ENCODE assay signal across 9 cellular contexts in the genomic region with DNA sequence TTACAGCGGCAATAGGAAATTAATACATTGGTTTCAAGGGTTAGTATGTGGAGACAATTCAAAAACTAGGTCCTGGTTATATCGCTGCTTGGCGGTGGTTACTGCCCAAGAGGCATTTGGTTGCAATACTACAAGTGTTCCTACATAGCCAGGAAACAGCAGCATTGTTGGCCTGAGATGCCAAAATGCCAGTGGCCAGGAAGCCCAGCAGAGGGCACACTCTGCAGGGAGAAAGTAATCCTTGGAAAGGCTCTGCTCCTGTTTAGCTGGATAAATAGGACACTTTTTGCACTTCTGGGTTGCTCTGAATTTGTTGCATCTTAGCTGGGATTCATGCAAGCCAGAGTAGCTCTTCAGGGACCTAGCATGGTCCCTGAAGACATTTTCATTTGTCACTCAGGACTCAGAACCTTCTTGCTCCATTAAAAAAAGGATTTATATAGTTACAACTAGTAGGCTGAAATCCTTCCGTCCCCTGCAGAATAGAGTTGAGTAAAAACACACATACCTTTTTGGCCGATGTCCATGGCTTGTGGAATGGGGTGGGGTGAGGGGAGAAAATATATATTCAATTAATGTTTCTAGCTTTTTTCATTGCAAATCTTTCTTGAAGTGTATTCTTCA. TPM values are rescaled to one million over a fixed set of nuclear protein-coding genes. Genes with fewer than 3 reads are reported as not detected.
DNase-seq lines count a peak whose midpoint lies in the region; ATAC-seq and TF ChIP-seq lines count a peak whose summit lies in the region.
"Had no signal": no experiment of that assay in that cellular context is flagged by ENCODE, and none has a peak within 500 bp of the region (broad histone marks: within the 10 kb centered on the region; RNA-seq: fewer than 3 reads in every experiment).

No MANE protein-coding gene starts in this region.

- H2AFZ ChIP-seq in PC-9 = no peak overlapping the region

- intact Hi-C loops in PC-9 (cut with micrococcal nuclease; ENCODE audit: unreplicated experiment) = loop anchor here (1.0 to 10.0 kb wide), 4 partner anchors 56 to 789 kb away; a partner anchor contains a TSS

- H3K4me2 ChIP-seq in PC-9 = no peak overlapping the region

- BruUV-seq in PC-9 (replicated peaks; lab: Mats Ljungman, UMichigan) = no TSS peak

- DNase-seq in D341Med (ENCODE audit: low spot score) = peak; percentile 69
- peak in 1 of 2 experiments; percentile 37 for DNase-seq in HL-60 (ENCODE audit: low read depth in 1 of 2, low spot score in 1 of 2)
- DNase-seq in PC-9 = peak; percentile 52 to 61
- peak; percentile 78 for DNase-seq in epidermal melanocyte (ENCODE audit: insufficient read length, low spot score)
- peak; percentile 58 for DNase-seq in myocyte (ENCODE audit: low read depth)
- DNase-seq in NCI-H1048 (lab: John Stamatoyannopoulos, UW) = no peak
- DNase-seq: naive B cell had no signal

- no peaks in the 10 kb centered on the region for H3K9me3 ChIP-seq in PC-9 (ENCODE audit: insufficient read depth, low read depth)

- H3K9me2 ChIP-seq in PC-9 (ENCODE audit: insufficient read depth) = no peaks in the 10 kb centered on the region

- H3K4me1 ChIP-seq in PC-9 (replicated peaks; ENCODE audit: insufficient read depth) = no peaks in the 10 kb centered on the region

- no peaks in the 10 kb centered on the region for H4K20me1 ChIP-seq in PC-9 (ENCODE audit: insufficient read depth)

- TF ChIP-seq CTCF in HL-60 (IDR thresholded peaks at IDR 0.05; ENCODE audit: insufficient read depth, low read length) (peak; percentile 36), PC-9 (conservative IDR thresholded peaks at IDR 0.05) (peak; percentile 76)

- H3K27me3 ChIP-seq in HL-60 (ENCODE audit: insufficient read depth, poor library complexity, severe bottlenecking) = no peaks in the 10 kb centered on the region
- peaks cover 24% of the 10 kb centered on the region for H3K27me3 ChIP-seq in PC-9 (ENCODE audit: insufficient read depth, low read depth)

- CTCF ChIA-PET in PC-9 (lab: Charles Lee) = interaction anchor here (0.6 to 0.9 kb wide), 3 partner anchors 522 to 1284 kb away, joined by 3 to 4 read pairs (median 3); no protein-coding TSS in a partner anchor

- H3K27ac ChIP-seq in HL-60 (replicated peaks) (no peak overlapping the region), PC-9 (no peak overlapping the region)

- H3K4me3 ChIP-seq in HL-60 (replicated peaks; ENCODE audit: insufficient read depth, low read length) (no peak overlapping the region), PC-9 (no peak overlapping the region)

- H3K79me2 ChIP-seq in PC-9 (ENCODE audit: low read depth) = no peaks in the 10 kb centered on the region

- H3F3A ChIP-seq in PC-9 (ENCODE audit: insufficient read depth, low read depth) = no peaks in the 10 kb centered on the region

- no peak for ATAC-seq in GM18519 (IDR thresholded peaks at IDR 0.05; ENCODE audit: low FRiP score, unreplicated experiment)
- ATAC-seq in HG02571 (IDR thresholded peaks at IDR 0.05; ENCODE audit: unreplicated experiment) = no peak

- POLR2A ChIA-PET in PC-9 (lab: Charles Lee; ENCODE audit: unreplicated experiment) = no interaction called here

- no peaks in the 10 kb centered on the region for H3K36me3 ChIP-seq in PC-9 (ENCODE audit: low read depth)

RNA-seq across cellular contexts. Expression of a gene that starts 8.1 kb away (rescaled TPM):
- not detected in 2 replicates for total RNA-seq in PC-9 (2021)
- not detected in 2 replicates for total RNA-seq in myocyte
- not detected for polyA plus RNA-seq in myocyte (2012)

RNA-seq across cellular contexts. Expression of a gene that starts 8.2 kb away (rescaled TPM):
- total RNA-seq in PC-9 (2021) = 39.1 and 53.6 TPM in 2 replicates
- total RNA-seq in myocyte = 18.7 and 21.8 TPM in 2 replicates
- polyA plus RNA-seq in myocyte (2012) = 20.8 TPM

RNA-seq across cellular contexts. Expression of a gene that starts 53.8 kb away (rescaled TPM):
- total RNA-seq in PC-9 (2021) = 28.2 and 30.4 TPM in 2 replicates
- 12.8 and 24.0 TPM in 2 replicates for total RNA-seq in myocyte
- polyA plus RNA-seq in myocyte (2012) = 14.1 TPM
